20 cellular contexts compared by ENCODE assay signal in the genomic region with DNA sequence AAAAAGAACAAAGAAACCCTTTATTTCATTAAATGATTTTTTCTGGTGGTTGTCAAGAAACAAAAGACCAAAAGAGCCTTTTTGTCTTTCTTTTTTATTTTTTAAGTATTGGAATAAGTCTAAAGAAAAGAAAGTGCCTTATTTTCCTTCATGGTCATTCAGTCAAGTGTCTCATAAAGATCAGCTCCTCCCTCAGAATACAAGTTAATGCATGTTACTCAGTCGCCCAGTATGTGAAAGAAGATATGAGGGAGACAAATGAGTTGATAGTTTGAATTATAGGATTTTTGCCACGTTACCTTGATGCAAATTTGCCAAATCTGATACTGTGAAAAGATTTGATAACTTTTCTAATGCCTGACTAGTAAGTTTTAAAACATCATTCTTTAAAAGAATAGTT.
DNase-seq lines count a peak whose midpoint lies in the region; ATAC-seq, FAIRE-seq and TF ChIP-seq lines count a peak whose summit lies in the region.
"Had no signal": no experiment of that assay in that cellular context is flagged by ENCODE, and none has a peak within 500 bp of the region (broad histone marks: within the 10 kb centered on the region; RNA-seq: fewer than 3 reads in every experiment).

No MANE protein-coding gene starts in this region.

- H3K4me1 ChIP-seq in Caco-2 (no peaks in the 10 kb centered on the region), HUES48 (ENCODE audit: control insufficient read depth, insufficient read depth, low read length) (peaks cover 44% of the 10 kb centered on the region), mammary epithelial cell (ENCODE audit: insufficient read depth, low read length) (peaks cover 14% of the 10 kb centered on the region), BE2C (no peaks in the 10 kb centered on the region)

- TSS peak; percentile 38 for BruUV-seq in Caco-2 (replicated peaks; lab: Mats Ljungman, UMichigan)
- no TSS peak for BruUV-seq in mammary epithelial cell (replicated peaks; lab: Mats Ljungman, UMichigan)

- no peaks in the 10 kb centered on the region for H3K4me1 Mint-ChIP-seq in Caco-2 (ENCODE audit: low read depth, unreplicated experiment)
- H3K4me1 Mint-ChIP-seq: B cell had no signal

- TF ChIP-seq CTCF in Caco-2 (IDR thresholded peaks at IDR 0.05; ENCODE audit: insufficient read depth in 1 of 2, low read depth in 1 of 2, low read length in 1 of 2, severe bottlenecking in 1 of 2, unreplicated experiment in 1 of 2) (no peak), mammary epithelial cell (conservative IDR thresholded peaks at IDR 0.05 in 1 of 2, IDR thresholded peaks at IDR 0.05 in 1 of 2; ENCODE audit: extremely low read depth in 1 of 2, insufficient read depth in 1 of 2, low read depth in 1 of 2, low read length in 2 of 2) (no peak), BE2C (IDR thresholded peaks at IDR 0.05; ENCODE audit: low read depth, low read length) (no peak)

- no peak overlapping the region for H3K27ac Mint-ChIP-seq in Caco-2 (ENCODE audit: unreplicated experiment)
- H3K27ac Mint-ChIP-seq: B cell had no signal

- no peak overlapping the region for H3K9ac ChIP-seq in HUES48 (ENCODE audit: low read depth, low read length)
- no peak overlapping the region for H3K9ac ChIP-seq in mammary epithelial cell (ENCODE audit: insufficient read depth, low read length)

- H3K27me3 Mint-ChIP-seq in Caco-2 (ENCODE audit: insufficient read depth, unreplicated experiment), result no peaks in the 10 kb centered on the region
- H3K27me3 Mint-ChIP-seq: B cell had no signal

- dilution Hi-C loops in mammary epithelial cell (cut with HindIII; ENCODE audit: low sequenced_read_pairs), result no loop called here

- no peaks in the 10 kb centered on the region for H3K9me3 Mint-ChIP-seq in Caco-2 (ENCODE audit: unreplicated experiment)

- H3K4me2 ChIP-seq in mammary epithelial cell (ENCODE audit: insufficient read depth, low read depth, low read length), result peak overlapping the region; percentile 35

- peak overlapping the region; percentile 53 for H3K27ac ChIP-seq in HUES48 (ENCODE audit: low read depth, low read length)
- H3K27ac ChIP-seq in mammary epithelial cell (ENCODE audit: insufficient read depth, low read depth, low read length), result peak overlapping the region; percentile 60

- in situ Hi-C loops in mammary epithelial cell (cut with MboI; ENCODE audit: low sequenced_read_pairs in 2 of 2), result loop anchor here in 1 of 2 donors (25.0 kb wide), 1 partner anchor 134 kb away; no protein-coding TSS in a partner anchor

- POLR2A ChIA-PET in Caco-2 (lab: Charles Lee), result no interaction called here

- H3K27me3 ChIP-seq in Caco-2 (replicated peaks; ENCODE audit: control insufficient read depth, insufficient read depth, low read length) (no peaks in the 10 kb centered on the region), HUES48 (ENCODE audit: control insufficient read depth, insufficient read depth, low read length) (no peaks in the 10 kb centered on the region), mammary epithelial cell (ENCODE audit: insufficient read depth, low read length) (no peaks in the 10 kb centered on the region), BE2C (no peaks in the 10 kb centered on the region)

- H2AFZ ChIP-seq in mammary epithelial cell (ENCODE audit: low read depth, low read length), result no peak overlapping the region

- ATAC-seq in GM21528 (IDR thresholded peaks at IDR 0.05; ENCODE audit: low FRiP score, unreplicated experiment) (no peak), GM21515 (IDR thresholded peaks at IDR 0.05; ENCODE audit: unreplicated experiment) (no peak)
- ATAC-seq: HepG2 had no signal

- no peaks in the 10 kb centered on the region for H4K20me1 ChIP-seq in mammary epithelial cell (ENCODE audit: insufficient read depth, low read length)

- H3K9me3 ChIP-seq in Caco-2 (no peaks in the 10 kb centered on the region), HUES48 (ENCODE audit: control insufficient read depth, insufficient read depth, low read length) (no peaks in the 10 kb centered on the region), mammary epithelial cell (replicated peaks; ENCODE audit: insufficient read depth, low read length) (no peaks in the 10 kb centered on the region), BE2C (no peaks in the 10 kb centered on the region)

- intact Hi-C loops in Caco-2 (cut with micrococcal nuclease; ENCODE audit: unreplicated experiment) (no loop called here), mammary epithelial cell (cut with micrococcal nuclease) (no loop called here)

- no peak overlapping the region for H3K4me3 ChIP-seq in Caco-2 (ENCODE audit: low read depth, low read length)
- no peak overlapping the region for H3K4me3 ChIP-seq in HUES48 (ENCODE audit: low read depth, low read length)
- H3K4me3 ChIP-seq in mammary epithelial cell (replicated peaks in 1 of 3; ENCODE audit: insufficient read depth in 1 of 3, low read depth in 2 of 3, low read length in 3 of 3), result no peak overlapping the region
- no peak overlapping the region for H3K4me3 ChIP-seq in BE2C (ENCODE audit: low read depth, low read length)

- no peak overlapping the region for H3K4me3 Mint-ChIP-seq in Caco-2 (ENCODE audit: unreplicated experiment)
- H3K4me3 Mint-ChIP-seq: B cell had no signal

- H3K36me3 ChIP-seq in Caco-2 (ENCODE audit: control insufficient read depth, insufficient read depth, low read length) (no peaks in the 10 kb centered on the region; the same call in 1 of the 2 replicates), HUES48 (ENCODE audit: control insufficient read depth, insufficient read depth, low read length) (peaks cover 26% of the 10 kb centered on the region), mammary epithelial cell (ENCODE audit: insufficient read depth, low read length) (peaks cover 1% of the 10 kb centered on the region), BE2C (peaks cover 5% of the 10 kb centered on the region)

- CTCF ChIA-PET in Caco-2 (lab: Charles Lee), result no interaction called here
- CTCF ChIA-PET in mammary epithelial cell (lab: Charles Lee; ENCODE audit: low non-redundant PET), result no interaction called here

- DNase-seq in Caco-2 (no peak), mammary epithelial cell (peak; percentile 36), BE2C (no peak)
- DNase-seq in stimulated activated CD4-positive, alpha-beta T cell treated with anti-CD3 and anti-CD28 coated beads, Interleukin-4, amount 100 ng/mL, for 4 hours, result no peak
- DNase-seq: DMS 273 treated with DMSO at 0.1 percent for 48 hours, DMS79 treated with DMSO at 0.1 percent for 48 hours, KBM-7, NCI-H1105, NCI-H146, NCI-H2081, NCI-H2171 treated with DMSO at 0.1 percent for 48 hours, NCI-H524 treated with DMSO at 0.1 percent for 48 hours, NCI-H82, Right ventricle myocardium superior had no signal

- FAIRE-seq in islet of Langerhans (lab: Jason Lieb, UNC), result peak; percentile 21
- FAIRE-seq: HepG2 had no signal

- 5% methylated on average over 2 of the region's 2 CpGs for WGBS in mammary epithelial cell (ENCODE audit: low coverage, missing lambda C conversion rate)

- H3K79me2 ChIP-seq in mammary epithelial cell (ENCODE audit: insufficient read depth, low read length), result no peaks in the 10 kb centered on the region

- H3K36me3 Mint-ChIP-seq in Caco-2 (ENCODE audit: insufficient read depth, unreplicated experiment), result peaks cover 29% of the 10 kb centered on the region
